In the genomic region with DNA sequence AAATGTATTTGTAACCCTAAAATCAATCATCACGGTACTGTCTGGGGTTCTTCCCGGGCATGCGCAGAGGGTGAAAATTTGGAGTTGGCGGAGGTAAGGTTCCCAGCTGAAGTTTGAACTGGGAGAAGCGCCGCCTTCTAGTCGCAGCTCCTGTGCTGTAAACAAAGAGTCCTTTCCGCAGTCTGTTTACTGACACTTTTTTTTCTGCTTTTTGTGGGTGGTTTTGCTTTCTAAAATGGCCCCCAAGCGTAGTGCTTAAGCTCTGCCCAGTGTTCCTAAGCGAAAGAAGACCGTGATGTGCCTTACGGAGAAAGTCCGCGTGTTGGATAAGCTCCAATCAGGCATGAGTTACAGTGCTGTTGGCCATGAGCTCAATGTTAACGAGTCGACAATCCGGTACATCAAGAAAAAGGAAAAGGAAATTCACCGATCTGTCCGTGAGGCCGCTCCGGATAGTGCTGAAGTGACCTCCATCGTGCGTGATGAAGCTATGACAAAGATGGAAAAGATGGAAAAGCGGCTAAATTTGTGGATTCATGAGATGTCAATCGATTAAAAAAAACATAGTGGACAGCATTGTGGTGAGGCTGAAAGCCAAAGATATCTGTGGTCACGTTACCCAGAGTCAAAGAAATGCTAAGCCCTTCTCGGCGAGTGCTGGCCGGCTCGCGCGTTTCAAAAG, we compare ENCODE assay signal across 8 cellular contexts. TPM values are rescaled to one million over a fixed set of nuclear protein-coding genes. Genes with fewer than 3 reads are reported as not detected.
DNase-seq lines count a peak whose midpoint lies in the region; TF ChIP-seq lines count a peak whose summit lies in the region.

No MANE protein-coding gene starts in this region.

- DNase-seq in stimulated activated CD4-positive, alpha-beta T cell treated with anti-CD3 and anti-CD28 coated beads, Interleukin-1b, Interleukin-23, amount 100 ng/mL, for 48 hours = peak; percentile 67
- no peak for DNase-seq in stimulated activated CD4-positive, alpha-beta T cell treated with anti-CD3 and anti-CD28 coated beads, Interleukin-4, amount 100 ng/mL, for 4 hours
- peak; percentile 80 for DNase-seq in HCEC 1CT
- peak; percentile 84 for DNase-seq in LoVo (ENCODE audit: low spot score)
- peak; percentile 77 to 97 for DNase-seq in SJSA1 (ENCODE audit: low read depth in 1 of 2, low spot score in 2 of 2)
- DNase-seq in chondrocyte (ENCODE audit: low spot score) = no peak
- peak; percentile 96 for DNase-seq in kidney glomerular epithelial cell (lab: John Stamatoyannopoulos, UW)
- peak; percentile 15 for DNase-seq in stimulated activated CD8-positive, alpha-beta memory T cell treated with anti-CD3 and anti-CD28 coated beads, Interleukin-7, amount 100 ng/mL, for 24 hours (ENCODE audit: low read depth)

- no peak for TF ChIP-seq CTCF in chondrocyte (IDR thresholded peaks at IDR 0.05)

- no peaks in the 10 kb centered on the region for H3K9me3 ChIP-seq in SJSA1 (replicated peaks)

- peak overlapping the region; percentile 98 for H3K27ac Mint-ChIP-seq in chondrocyte (ENCODE audit: unreplicated experiment)

- peaks cover 39% of the 10 kb centered on the region for H3K4me1 Mint-ChIP-seq in chondrocyte (ENCODE audit: low read depth)

- H3K4me1 ChIP-seq in SJSA1 (replicated peaks) = peaks cover 9% of the 10 kb centered on the region

- peak overlapping the region; percentile 79 for H3K4me3 Mint-ChIP-seq in chondrocyte (ENCODE audit: unreplicated experiment)

- no peaks in the 10 kb centered on the region for H3K27me3 Mint-ChIP-seq in chondrocyte (ENCODE audit: low read depth)

- H3K36me3 ChIP-seq in SJSA1 = peaks cover 4% of the 10 kb centered on the region; the same call in 1 of the 2 replicates

- H3K4me3 ChIP-seq in SJSA1 = peak overlapping the region; percentile 77

- H3K27me3 ChIP-seq in SJSA1 (replicated peaks) = no peaks in the 10 kb centered on the region

- H3K27ac ChIP-seq in SJSA1 = peak overlapping the region; percentile 92

- H3K9me3 Mint-ChIP-seq in chondrocyte (ENCODE audit: low read depth) = no peaks in the 10 kb centered on the region

- H3K36me3 Mint-ChIP-seq in chondrocyte (ENCODE audit: low read depth) = peaks cover 1% of the 10 kb centered on the region

RNA-seq across cellular contexts. Expression of gene CFDP1, which starts 0.6 kb away (rescaled TPM):
- total RNA-seq in SJSA1 (2014; rRNA removed; shearing (Covaris generic)) = 90.3 and 114 TPM in 2 replicates
- 45.3 to 48.9 TPM (median 46.1 TPM) in 3 replicates for total RNA-seq in chondrocyte

RNA-seq across cellular contexts. Expression of gene TMEM170A, which starts 30.6 kb away (rescaled TPM):
- 17.7 and 23.7 TPM in 2 replicates for total RNA-seq in SJSA1 (2014; rRNA removed; shearing (Covaris generic))
- 12.7 to 14.5 TPM (median 13.4 TPM) in 3 replicates for total RNA-seq in chondrocyte

Comparison
In these comparisons a context has a peak if more than half of its experiments do, and no peak if none do; other contexts are left out.
1. DNase-seq: peak in stimulated activated CD4-positive, alpha-beta T cell treated with anti-CD3 and anti-CD28 coated beads, Interleukin-1b, Interleukin-23, amount 100 ng/mL, for 48 hours (single experiment), HCEC 1CT (single experiment), LoVo (single experiment), SJSA1 (2 of 2), kidney glomerular epithelial cell (single experiment) and stimulated activated CD8-positive, alpha-beta memory T cell treated with anti-CD3 and anti-CD28 coated beads, Interleukin-7, amount 100 ng/mL, for 24 hours (single experiment); none in stimulated activated CD4-positive, alpha-beta T cell treated with anti-CD3 and anti-CD28 coated beads, Interleukin-4, amount 100 ng/mL, for 4 hours (0 of 2) and chondrocyte (single experiment).